Comparison of ENCODE assay signal across 9 cellular contexts in the genomic region with DNA sequence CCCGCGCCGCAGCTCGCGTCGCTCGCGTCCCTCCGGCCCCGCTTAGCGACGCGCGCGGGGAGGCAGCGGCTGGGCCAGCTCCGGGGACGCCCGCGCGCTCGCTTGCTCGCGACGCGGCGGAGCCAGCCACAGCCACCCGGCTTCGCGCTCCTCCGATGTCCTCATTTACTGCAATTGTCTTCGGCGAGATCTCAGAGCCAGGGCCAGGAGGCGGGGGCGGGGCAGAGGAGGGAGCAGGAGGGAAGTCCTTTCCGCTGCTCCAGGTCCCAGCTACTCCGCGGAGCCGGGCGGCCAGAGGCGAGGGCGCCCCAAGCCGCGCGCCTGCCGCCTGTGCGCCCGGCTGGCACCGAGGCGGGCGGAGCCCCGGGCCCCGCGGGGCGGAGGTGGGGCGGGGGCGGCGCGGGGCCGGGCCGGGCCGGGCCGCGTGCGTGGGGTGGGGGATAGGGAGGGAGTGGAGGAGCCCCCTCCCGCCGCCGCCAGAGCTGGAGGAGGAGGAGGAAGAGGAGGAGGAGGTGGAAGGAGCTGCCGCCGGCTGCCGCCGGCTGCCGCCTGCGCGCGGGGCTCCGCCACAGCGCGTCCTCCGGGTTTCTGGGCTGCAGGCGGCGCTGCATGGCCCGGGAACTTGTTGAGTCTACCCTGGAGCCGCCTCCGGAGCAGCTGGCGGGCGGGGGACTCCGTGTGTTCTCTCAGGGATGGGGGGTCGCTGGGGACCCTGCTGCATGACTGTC. TPM values are rescaled to one million over a fixed set of nuclear protein-coding genes. Genes with fewer than 3 reads are reported as not detected.
DNase-seq lines count a peak whose midpoint lies in the region; ATAC-seq and TF ChIP-seq lines count a peak whose summit lies in the region.
"Had no signal": no experiment of that assay in that cellular context is flagged by ENCODE, and none has a peak within 500 bp of the region (broad histone marks: within the 10 kb centered on the region; RNA-seq: fewer than 3 reads in every experiment).

A gene with protein sequence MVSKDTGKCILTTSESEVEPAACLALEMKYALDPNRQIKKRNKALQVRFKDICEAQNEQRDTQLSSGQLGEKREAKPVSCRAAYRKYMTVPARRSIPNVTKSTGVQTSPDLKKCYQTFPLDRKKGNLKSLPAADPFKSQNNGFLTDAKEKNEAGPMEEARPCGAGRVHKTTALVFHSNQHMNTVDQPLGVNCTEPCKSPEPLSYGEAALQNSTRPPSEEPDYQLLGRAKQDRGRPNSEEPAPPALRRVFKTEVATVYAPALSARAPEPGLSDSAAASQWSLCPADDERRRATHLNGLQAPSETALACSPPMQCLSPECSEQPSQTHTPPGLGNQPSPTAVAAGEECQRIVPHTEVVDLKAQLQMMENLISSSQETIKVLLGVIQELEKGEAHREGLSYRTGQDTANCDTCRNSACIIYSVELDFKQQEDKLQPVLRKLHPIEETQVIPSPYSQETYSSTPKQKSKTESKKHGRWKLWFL (minus strand): TSS at position 365 of the 728 bp plus-strand sequence. CDS start 20,196 bp downstream, outside the sequence.

- H3K9me3 ChIP-seq in HEK293 (ENCODE audit: control insufficient read depth, insufficient read depth, low read depth, low read length) (no peaks in the 10 kb centered on the region), skeletal muscle satellite cell (replicated peaks; ENCODE audit: low read length) (no peaks in the 10 kb centered on the region), HAP-1 (no peaks in the 10 kb centered on the region)

- peak within 1 kb of the TSS; percentile 62 for H3K9ac ChIP-seq in skeletal muscle satellite cell (ENCODE audit: low read depth, low read length)

- H3K4me1 ChIP-seq in HEK293 (ENCODE audit: control insufficient read depth, insufficient read depth, low read length): 0 out of 2 replicates have a peak, but pooled peaks cover 3% of the 10 kb centered on the region
- H3K4me1 ChIP-seq in skeletal muscle satellite cell (ENCODE audit: control insufficient read depth, insufficient read depth, low read length): peaks cover 18% of the 10 kb centered on the region
- no peaks in the 10 kb centered on the region for H3K4me1 ChIP-seq in HAP-1

- in situ Hi-C loops in HAP-1 (cut with MboI; ENCODE audit: low sequenced_read_pairs): no loop called here

- POLR2A ChIA-PET in HEK293 (lab: Yijun Ruan, JAX): no interaction called here

- H3K27me3 ChIP-seq in skeletal muscle satellite cell (ENCODE audit: control insufficient read depth, insufficient read depth, low read length): no peaks in the 10 kb centered on the region
- H3K27me3 ChIP-seq in HAP-1 (ENCODE audit: low read depth): no peaks in the 10 kb centered on the region

- no peak within 1 kb of the TSS for H3K27ac ChIP-seq in HEK293 (ENCODE audit: extremely low read depth, low read depth, low read length)

- CTCF ChIA-PET in HEK293 (lab: Yijun Ruan, JAX): interaction anchor here (0.6 to 1.5 kb wide), 2 partner anchors 66 to 1067 kb away, joined by 3 read pairs; no protein-coding TSS in a partner anchor

- H3K4me2 ChIP-seq in skeletal muscle satellite cell (ENCODE audit: low read length): peak within 1 kb of the TSS; percentile 96

- DNase-seq in amniotic stem cell (lab: John Stamatoyannopoulos, UW): peak; percentile 8
- peak in 34 of 51 donors; percentile 4 to 78 (median 48) for DNase-seq in hypothalamus (lab: John Stamatoyannopoulos, UW)
- no peak for DNase-seq in HAP-1 (ENCODE audit: low spot score in 2 of 2)
- DNase-seq in NCI-H2029 treated with DMSO at 0.1 percent for 48 hours (lab: John Stamatoyannopoulos, UW): no peak
- DNase-seq in NCI-H2029 (lab: John Stamatoyannopoulos, UW): no peak
- DNase-seq: naive B cell had no signal

- TF ChIP-seq CTCF in HEK293 (tag by site-specific recombination; IDR thresholded peaks at IDR 0.05): peak; percentile 64

- no peaks in the 10 kb centered on the region for H3K36me3 ChIP-seq in HEK293 (ENCODE audit: control insufficient read depth in 2 of 2, insufficient read depth in 1 of 2, low read length in 2 of 2)
- H3K36me3 ChIP-seq in skeletal muscle satellite cell (ENCODE audit: insufficient read depth, low read length): no peaks in the 10 kb centered on the region
- no peaks in the 10 kb centered on the region for H3K36me3 ChIP-seq in HAP-1 (replicated peaks)

- H3K4me3 ChIP-seq in HEK293 (ENCODE audit: low read depth, low read length) (peak within 1 kb of the TSS; percentile 39), skeletal muscle satellite cell (ENCODE audit: low read length) (peak within 1 kb of the TSS; percentile 72), HAP-1 (no peak within 1 kb of the TSS)

- ATAC-seq in HG03025 (IDR thresholded peaks at IDR 0.05; ENCODE audit: low FRiP score, unreplicated experiment): no peak

TF ChIP-seq in HEK293, 187 proteins besides CTCF, POLR2A, EP300 and RAD21:
- TF ChIP-seq, protein P1, sequence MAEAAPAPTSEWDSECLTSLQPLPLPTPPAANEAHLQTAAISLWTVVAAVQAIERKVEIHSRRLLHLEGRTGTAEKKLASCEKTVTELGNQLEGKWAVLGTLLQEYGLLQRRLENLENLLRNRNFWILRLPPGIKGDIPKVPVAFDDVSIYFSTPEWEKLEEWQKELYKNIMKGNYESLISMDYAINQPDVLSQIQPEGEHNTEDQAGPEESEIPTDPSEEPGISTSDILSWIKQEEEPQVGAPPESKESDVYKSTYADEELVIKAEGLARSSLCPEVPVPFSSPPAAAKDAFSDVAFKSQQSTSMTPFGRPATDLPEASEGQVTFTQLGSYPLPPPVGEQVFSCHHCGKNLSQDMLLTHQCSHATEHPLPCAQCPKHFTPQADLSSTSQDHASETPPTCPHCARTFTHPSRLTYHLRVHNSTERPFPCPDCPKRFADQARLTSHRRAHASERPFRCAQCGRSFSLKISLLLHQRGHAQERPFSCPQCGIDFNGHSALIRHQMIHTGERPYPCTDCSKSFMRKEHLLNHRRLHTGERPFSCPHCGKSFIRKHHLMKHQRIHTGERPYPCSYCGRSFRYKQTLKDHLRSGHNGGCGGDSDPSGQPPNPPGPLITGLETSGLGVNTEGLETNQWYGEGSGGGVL (tag by site-specific recombination; IDR thresholded peaks at IDR 0.05): peak; percentile 75
- TF ChIP-seq SCRT1 (tag by site-specific recombination; IDR thresholded peaks at IDR 0.05; ENCODE audit: borderline replicate concordance) (peak; percentile 88), EGR2 (tag by site-specific recombination; IDR thresholded peaks at IDR 0.05; ENCODE audit: low read depth) (peak; percentile 64), ZNF394 (tag by site-specific recombination; IDR thresholded peaks at IDR 0.05; ENCODE audit: borderline replicate concordance) (peak; percentile 84), ZBTB21 (tag by site-specific recombination; IDR thresholded peaks at IDR 0.05) (no peak), ZNF510 (tag by site-specific recombination; IDR thresholded peaks at IDR 0.05; ENCODE audit: insufficient replicate concordance) (no peak), ZNF324 (tag by site-specific recombination; IDR thresholded peaks at IDR 0.05) (no peak), ZBTB8A (tag by site-specific recombination; IDR thresholded peaks at IDR 0.05) (0 out of 2 replicates have a peak, but pooled peaks have one; percentile 18), ZFHX2 (tag by site-specific recombination; conservative IDR thresholded peaks at IDR 0.05) (peak; percentile 78), HOXC10 (CRISPR knock-in tag; IDR thresholded peaks at IDR 0.05) (no peak), YY1 (tag by site-specific recombination; IDR thresholded peaks at IDR 0.05) (no peak), SCRT2 (tag by site-specific recombination; IDR thresholded peaks at IDR 0.05) (peak; percentile 97)
- TF ChIP-seq, protein P2, sequence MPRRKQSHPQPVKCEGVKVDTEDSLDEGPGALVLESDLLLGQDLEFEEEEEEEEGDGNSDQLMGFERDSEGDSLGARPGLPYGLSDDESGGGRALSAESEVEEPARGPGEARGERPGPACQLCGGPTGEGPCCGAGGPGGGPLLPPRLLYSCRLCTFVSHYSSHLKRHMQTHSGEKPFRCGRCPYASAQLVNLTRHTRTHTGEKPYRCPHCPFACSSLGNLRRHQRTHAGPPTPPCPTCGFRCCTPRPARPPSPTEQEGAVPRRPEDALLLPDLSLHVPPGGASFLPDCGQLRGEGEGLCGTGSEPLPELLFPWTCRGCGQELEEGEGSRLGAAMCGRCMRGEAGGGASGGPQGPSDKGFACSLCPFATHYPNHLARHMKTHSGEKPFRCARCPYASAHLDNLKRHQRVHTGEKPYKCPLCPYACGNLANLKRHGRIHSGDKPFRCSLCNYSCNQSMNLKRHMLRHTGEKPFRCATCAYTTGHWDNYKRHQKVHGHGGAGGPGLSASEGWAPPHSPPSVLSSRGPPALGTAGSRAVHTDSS (tag by site-specific recombination; IDR thresholded peaks at IDR 0.05): peak; percentile 69
- TF ChIP-seq, protein P3, sequence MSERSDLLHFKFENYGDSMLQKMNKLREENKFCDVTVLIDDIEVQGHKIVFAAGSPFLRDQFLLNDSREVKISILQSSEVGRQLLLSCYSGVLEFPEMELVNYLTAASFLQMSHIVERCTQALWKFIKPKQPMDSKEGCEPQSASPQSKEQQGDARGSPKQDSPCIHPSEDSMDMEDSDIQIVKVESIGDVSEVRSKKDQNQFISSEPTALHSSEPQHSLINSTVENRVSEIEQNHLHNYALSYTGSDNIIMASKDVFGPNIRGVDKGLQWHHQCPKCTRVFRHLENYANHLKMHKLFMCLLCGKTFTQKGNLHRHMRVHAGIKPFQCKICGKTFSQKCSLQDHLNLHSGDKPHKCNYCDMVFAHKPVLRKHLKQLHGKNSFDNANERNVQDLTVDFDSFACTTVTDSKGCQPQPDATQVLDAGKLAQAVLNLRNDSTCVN (tag by site-specific recombination; optimal IDR thresholded peaks at IDR 0.05): peak; percentile 15

RNA-seq across cellular contexts. Expression of the gene that starts here (rescaled TPM):
- 0.66 and 1.5 TPM in 2 replicates for total RNA-seq in skeletal muscle satellite cell (2012; rRNA removed)

Comparison
In these comparisons a context has a peak if more than half of its experiments do, and no peak if none do; other contexts are left out.
1. DNase-seq: peak in amniotic stem cell (single experiment) and hypothalamus (34 of 51); none in HAP-1 (0 of 2), NCI-H2029 treated with DMSO at 0.1 percent for 48 hours (single experiment) and NCI-H2029 (single experiment).